ENCODE assay signal across 17 cellular contexts in the genomic region with DNA sequence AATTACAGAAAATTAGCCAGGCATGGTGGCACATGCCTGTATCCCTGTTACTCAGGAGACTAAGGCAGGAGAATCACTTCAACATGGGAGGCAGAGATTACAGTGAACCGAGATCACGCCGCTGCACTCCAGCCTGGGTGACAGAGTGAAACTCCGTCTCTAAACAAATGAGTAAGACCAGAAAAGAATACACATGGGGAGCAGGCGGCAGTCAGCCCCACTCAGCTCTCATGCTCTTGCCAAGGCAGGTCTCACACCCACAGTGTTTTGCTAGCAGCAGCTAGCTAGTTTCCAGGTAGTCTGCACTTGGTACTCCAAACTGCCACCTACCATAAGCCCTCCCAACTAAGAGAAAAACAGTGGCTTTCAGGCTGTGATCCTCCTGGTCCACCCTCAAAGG.
"Had no signal": no experiment of that assay in that cellular context is flagged by ENCODE, and none has a peak within 500 bp of the region (broad histone marks: within the 10 kb centered on the region; RNA-seq: fewer than 3 reads in every experiment).

No MANE protein-coding gene starts in this region.

- H3K4me3 Mint-ChIP-seq: dendritic cell treated with granulocyte-macrophage colony-stimulating factor and Interleukin-4, amounts not matched to agents 40 ng/mL and 50 ng/mL, for 4 days; effector memory CD8-positive, alpha-beta T cell; naive thymus-derived CD8-positive, alpha-beta T cell had no signal

- H3K4me1 Mint-ChIP-seq: naive thymus-derived CD8-positive, alpha-beta T cell had no signal

- H3K36me3 Mint-ChIP-seq: naive thymus-derived CD8-positive, alpha-beta T cell had no signal

- H3K27ac Mint-ChIP-seq: dendritic cell treated with granulocyte-macrophage colony-stimulating factor and Interleukin-4, amounts not matched to agents 40 ng/mL and 50 ng/mL, for 4 days; effector memory CD8-positive, alpha-beta T cell; naive thymus-derived CD8-positive, alpha-beta T cell had no signal

- ATAC-seq: effector memory CD8-positive, alpha-beta T cell; gastroesophageal sphincter; left lobe of liver; naive thymus-derived CD8-positive, alpha-beta T cell had no signal

- H3K4me3 ChIP-seq: esophagus squamous epithelium, gastroesophageal sphincter, sigmoid colon, skin epidermis, stomach, thoracic aorta had no signal

- H3K36me3 ChIP-seq: esophagus squamous epithelium, gastroesophageal sphincter, sigmoid colon, stomach, thoracic aorta had no signal

- H3K9me3 ChIP-seq: thoracic aorta had no signal

- H3K4me1 ChIP-seq: esophagus squamous epithelium, gastroesophageal sphincter, sigmoid colon, stomach had no signal

- DNase-seq: effector memory CD8-positive, alpha-beta T cell; esophagus squamous epithelium; foreskin fibroblast; glutamatergic neuron; islet precursor cell; mammary epithelial cell; naive thymus-derived CD8-positive, alpha-beta T cell; sigmoid colon; stimulated activated naive CD4-positive, alpha-beta T cell; stomach; substantia nigra; trophoblast cell had no signal

- H3K27ac ChIP-seq: esophagus squamous epithelium, gastroesophageal sphincter, sigmoid colon, skin epidermis, stomach, thoracic aorta had no signal

- H3K27me3 Mint-ChIP-seq: dendritic cell treated with granulocyte-macrophage colony-stimulating factor and Interleukin-4, amounts not matched to agents 40 ng/mL and 50 ng/mL, for 4 days; effector memory CD8-positive, alpha-beta T cell; naive thymus-derived CD8-positive, alpha-beta T cell had no signal

- H3K27me3 ChIP-seq: esophagus squamous epithelium, gastroesophageal sphincter, sigmoid colon, stomach had no signal
